In the genomic region with DNA sequence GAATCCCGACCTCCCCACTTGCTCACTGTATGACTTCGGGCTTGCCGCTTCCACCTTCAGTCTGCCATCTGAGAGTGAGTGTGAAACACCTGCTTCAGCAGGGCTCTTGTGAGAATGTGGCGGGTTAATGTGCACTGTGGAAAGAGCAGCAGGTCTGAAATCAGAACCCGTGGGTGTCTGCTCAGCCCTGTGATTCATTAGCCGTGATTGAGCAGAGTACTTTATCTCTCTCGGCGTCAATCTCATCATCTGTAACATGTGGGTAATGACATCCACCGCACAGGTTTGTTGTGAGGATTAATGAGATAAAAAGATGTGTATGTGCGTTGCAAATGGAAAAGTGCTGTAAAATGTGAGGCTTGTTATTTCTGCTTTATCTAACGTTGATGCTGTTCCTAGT, we compare ENCODE assay signal across 25 cellular contexts.
DNase-seq lines count a peak whose midpoint lies in the region; ATAC-seq and TF ChIP-seq lines count a peak whose summit lies in the region.
"Had no signal": no experiment of that assay in that cellular context is flagged by ENCODE, and none has a peak within 500 bp of the region (broad histone marks: within the 10 kb centered on the region; RNA-seq: fewer than 3 reads in every experiment).

No MANE protein-coding gene starts in this region.

- no peak overlapping the region for H3K9ac ChIP-seq in smooth muscle cell (ENCODE audit: low read depth)
- H3K9ac ChIP-seq: KMS-11 had no signal

- no peaks in the 10 kb centered on the region for H3K9me3 ChIP-seq in smooth muscle cell (replicated peaks; ENCODE audit: low read depth)
- H3K9me3 ChIP-seq: SJSA1 had no signal

- H3K36me3 Mint-ChIP-seq in GM23338 (ENCODE audit: low read depth): no peaks in the 10 kb centered on the region
- H3K36me3 Mint-ChIP-seq: CD4-positive, alpha-beta memory T cell; IgD-negative memory B cell had no signal

- no peak overlapping the region for H3K4me3 Mint-ChIP-seq in GM23338
- H3K4me3 Mint-ChIP-seq: CD4-positive, alpha-beta memory T cell; IgD-negative memory B cell had no signal

- H3K9me2 ChIP-seq in GM23338 (ENCODE audit: insufficient read depth): no peaks in the 10 kb centered on the region

- no peak overlapping the region for H3K27ac ChIP-seq in GM23338 (ENCODE audit: low read depth)
- H3K27ac ChIP-seq in caudate nucleus (ENCODE audit: low read depth, low read length): no peak overlapping the region
- no peak overlapping the region for H3K27ac ChIP-seq in smooth muscle cell (ENCODE audit: low read depth)
- H3K27ac ChIP-seq: KMS-11, PC-9, SJSA1 had no signal

- H3K4me3 ChIP-seq in GM23338: no peak overlapping the region
- no peak overlapping the region for H3K4me3 ChIP-seq in smooth muscle cell
- H3K4me3 ChIP-seq: PC-9, SJSA1 had no signal

- peak; percentile 12 for DNase-seq in NCI-H187 treated with DMSO at 0.1 percent for 48 hours (lab: John Stamatoyannopoulos, UW)
- DNase-seq in NCI-H187 (lab: John Stamatoyannopoulos, UW): no peak
- DNase-seq in GM23338 (ENCODE audit: low spot score): no peak
- peak in 38 of 61 donors; percentile 3 to 88 (median 26) for DNase-seq in caudate nucleus (lab: John Stamatoyannopoulos, UW)
- DNase-seq in left kidney (ENCODE audit: low read depth, low spot score): peak; percentile 72
- no peak for DNase-seq in NCI-H2107 (lab: John Stamatoyannopoulos, UW)
- no peak for DNase-seq in smooth muscle cell (lab: John Stamatoyannopoulos, UW; ENCODE audit: unreplicated experiment)
- DNase-seq: C1 segment of cervical spinal cord; CD4-positive, alpha-beta memory T cell; COR-L47; DMS79; EL; GDM1; HCEC 1CT; MM.1S; NCI-H1694 treated with DMSO at 0.1 percent for 48 hours; NCI-H345; NCI-H510A treated with DMSO at 0.1 percent for 48 hours; NCI-H774; PC-9; Right ventricle myocardium superior had no signal

- ATAC-seq in GM23338 (no peak), HG03460 (IDR thresholded peaks at IDR 0.05; ENCODE audit: unreplicated experiment) (no peak)

- peak overlapping the region; percentile 32; the same call in 1 of the 2 replicates for H2AFZ ChIP-seq in GM23338
- no peak overlapping the region for H2AFZ ChIP-seq in smooth muscle cell (ENCODE audit: low read depth)
- H2AFZ ChIP-seq: PC-9 had no signal

- H3K4me2 ChIP-seq in GM23338: no peak overlapping the region
- no peak overlapping the region for H3K4me2 ChIP-seq in smooth muscle cell
- H3K4me2 ChIP-seq: KMS-11, PC-9 had no signal

- no peaks in the 10 kb centered on the region for H3K4me1 ChIP-seq in GM23338 (ENCODE audit: insufficient read depth)
- H3K4me1 ChIP-seq in smooth muscle cell (ENCODE audit: low read depth): no peaks in the 10 kb centered on the region
- H3K4me1 ChIP-seq: SJSA1 had no signal

- H3K27me3 ChIP-seq in GM23338 (ENCODE audit: insufficient read depth): no peaks in the 10 kb centered on the region
- H3K27me3 ChIP-seq in smooth muscle cell (ENCODE audit: low read depth): no peaks in the 10 kb centered on the region
- H3K27me3 ChIP-seq: SJSA1 had no signal

- H3F3A ChIP-seq in GM23338 (replicated peaks; ENCODE audit: low read depth) (no peaks in the 10 kb centered on the region), smooth muscle cell (ENCODE audit: low read depth) (peaks cover 6% of the 10 kb centered on the region)

- H4K20me1 ChIP-seq in GM23338 (replicated peaks; ENCODE audit: insufficient read depth) (no peaks in the 10 kb centered on the region), smooth muscle cell (ENCODE audit: low read depth) (no peaks in the 10 kb centered on the region)

- H3K79me2 ChIP-seq in GM23338 (replicated peaks; ENCODE audit: insufficient read depth) (no peaks in the 10 kb centered on the region), smooth muscle cell (ENCODE audit: low read depth) (no peaks in the 10 kb centered on the region)

- no peaks in the 10 kb centered on the region for H3K4me1 Mint-ChIP-seq in GM23338
- H3K4me1 Mint-ChIP-seq: CD4-positive, alpha-beta memory T cell; IgD-negative memory B cell had no signal

- H3K27me3 Mint-ChIP-seq in GM23338 (ENCODE audit: insufficient read depth, low read depth, poor library complexity): peaks cover 6% of the 10 kb centered on the region
- H3K27me3 Mint-ChIP-seq: CD4-positive, alpha-beta memory T cell; IgD-negative memory B cell had no signal

- WGBS in smooth muscle cell (ENCODE audit: low lambda C conversion rate): 81% methylated on average over 11 of the region's 11 CpGs

- TF ChIP-seq CTCF in GM23338 (conservative IDR thresholded peaks at IDR 0.05; ENCODE audit: low read depth in 2 of 2) (no peak), smooth muscle cell (IDR thresholded peaks at IDR 0.05; ENCODE audit: borderline replicate concordance, insufficient read depth, poor library complexity, severe bottlenecking) (no peak)

- no peaks in the 10 kb centered on the region for H3K9me3 Mint-ChIP-seq in GM23338

- no peak overlapping the region for H3K27ac Mint-ChIP-seq in GM23338
- H3K27ac Mint-ChIP-seq: CD4-positive, alpha-beta memory T cell; IgD-negative memory B cell had no signal

- H3K36me3 ChIP-seq in GM23338 (ENCODE audit: insufficient read depth) (no peaks in the 10 kb centered on the region), smooth muscle cell (ENCODE audit: low read depth) (no peaks in the 10 kb centered on the region)
- H3K36me3 ChIP-seq: SJSA1 had no signal

TF ChIP-seq in GM23338, 12 proteins besides CTCF, POLR2A, EP300 and RAD21 (continues in another document):
- TF ChIP-seq ZNF331 (CRISPR knock-in tag; IDR thresholded peaks at IDR 0.05; ENCODE audit: low read depth) (no peak), JUNB (IDR thresholded peaks at IDR 0.05; ENCODE audit: unreplicated experiment) (no peak), EZH2 (IDR thresholded peaks at IDR 0.05; ENCODE audit: low read depth, unreplicated experiment) (no peak), EZH2phosphoT487 (IDR thresholded peaks at IDR 0.05; ENCODE audit: unreplicated experiment) (no peak), STAT1 (IDR thresholded peaks at IDR 0.05; ENCODE audit: unreplicated experiment) (no peak), POLR2AphosphoS5 (IDR thresholded peaks at IDR 0.05; ENCODE audit: low read depth) (no peak), NANOG (IDR thresholded peaks at IDR 0.05; ENCODE audit: borderline replicate concordance) (no peak)
- TF ChIP-seq, protein P1, sequence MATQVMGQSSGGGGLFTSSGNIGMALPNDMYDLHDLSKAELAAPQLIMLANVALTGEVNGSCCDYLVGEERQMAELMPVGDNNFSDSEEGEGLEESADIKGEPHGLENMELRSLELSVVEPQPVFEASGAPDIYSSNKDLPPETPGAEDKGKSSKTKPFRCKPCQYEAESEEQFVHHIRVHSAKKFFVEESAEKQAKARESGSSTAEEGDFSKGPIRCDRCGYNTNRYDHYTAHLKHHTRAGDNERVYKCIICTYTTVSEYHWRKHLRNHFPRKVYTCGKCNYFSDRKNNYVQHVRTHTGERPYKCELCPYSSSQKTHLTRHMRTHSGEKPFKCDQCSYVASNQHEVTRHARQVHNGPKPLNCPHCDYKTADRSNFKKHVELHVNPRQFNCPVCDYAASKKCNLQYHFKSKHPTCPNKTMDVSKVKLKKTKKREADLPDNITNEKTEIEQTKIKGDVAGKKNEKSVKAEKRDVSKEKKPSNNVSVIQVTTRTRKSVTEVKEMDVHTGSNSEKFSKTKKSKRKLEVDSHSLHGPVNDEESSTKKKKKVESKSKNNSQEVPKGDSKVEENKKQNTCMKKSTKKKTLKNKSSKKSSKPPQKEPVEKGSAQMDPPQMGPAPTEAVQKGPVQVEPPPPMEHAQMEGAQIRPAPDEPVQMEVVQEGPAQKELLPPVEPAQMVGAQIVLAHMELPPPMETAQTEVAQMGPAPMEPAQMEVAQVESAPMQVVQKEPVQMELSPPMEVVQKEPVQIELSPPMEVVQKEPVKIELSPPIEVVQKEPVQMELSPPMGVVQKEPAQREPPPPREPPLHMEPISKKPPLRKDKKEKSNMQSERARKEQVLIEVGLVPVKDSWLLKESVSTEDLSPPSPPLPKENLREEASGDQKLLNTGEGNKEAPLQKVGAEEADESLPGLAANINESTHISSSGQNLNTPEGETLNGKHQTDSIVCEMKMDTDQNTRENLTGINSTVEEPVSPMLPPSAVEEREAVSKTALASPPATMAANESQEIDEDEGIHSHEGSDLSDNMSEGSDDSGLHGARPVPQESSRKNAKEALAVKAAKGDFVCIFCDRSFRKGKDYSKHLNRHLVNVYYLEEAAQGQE (IDR thresholded peaks at IDR 0.05; ENCODE audit: unreplicated experiment): no peak
- TF ChIP-seq, protein P2, sequence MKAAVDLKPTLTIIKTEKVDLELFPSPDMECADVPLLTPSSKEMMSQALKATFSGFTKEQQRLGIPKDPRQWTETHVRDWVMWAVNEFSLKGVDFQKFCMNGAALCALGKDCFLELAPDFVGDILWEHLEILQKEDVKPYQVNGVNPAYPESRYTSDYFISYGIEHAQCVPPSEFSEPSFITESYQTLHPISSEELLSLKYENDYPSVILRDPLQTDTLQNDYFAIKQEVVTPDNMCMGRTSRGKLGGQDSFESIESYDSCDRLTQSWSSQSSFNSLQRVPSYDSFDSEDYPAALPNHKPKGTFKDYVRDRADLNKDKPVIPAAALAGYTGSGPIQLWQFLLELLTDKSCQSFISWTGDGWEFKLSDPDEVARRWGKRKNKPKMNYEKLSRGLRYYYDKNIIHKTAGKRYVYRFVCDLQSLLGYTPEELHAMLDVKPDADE (IDR thresholded peaks at IDR 0.05): no peak

Comparison
In these comparisons a context has a peak if more than half of its experiments do, and no peak if none do; other contexts are left out.
1. DNase-seq: peak in NCI-H187 treated with DMSO at 0.1 percent for 48 hours (single experiment), caudate nucleus (38 of 61) and left kidney (single experiment); none in NCI-H187 (0 of 2), GM23338 (single experiment), NCI-H2107 (single experiment) and smooth muscle cell (single experiment).